Comparison of ENCODE assay signal across 22 cellular contexts in genomic region chr4:87128006-87128705, GRCh38.
"Had no signal": no experiment of that assay in that cellular context is flagged by ENCODE, and none has a peak within 500 bp of the region (broad histone marks: within the 10 kb centered on the region; RNA-seq: fewer than 3 reads in every experiment).

No MANE protein-coding gene starts in this region.

- H3K27me3 Mint-ChIP-seq: naive thymus-derived CD4-positive, alpha-beta T cell had no signal

- H3K9me3 Mint-ChIP-seq: naive thymus-derived CD4-positive, alpha-beta T cell; stimulated activated effector memory CD8-positive, alpha-beta T cell treated with anti-CD3 and anti-CD28 coated beads, Interleukin-12 subunit alpha, Interleukin-12 subunit beta, amount 100 ng/mL, for 72 hours had no signal

- H3K4me3 Mint-ChIP-seq: endodermal cell; naive thymus-derived CD4-positive, alpha-beta T cell; stimulated activated effector memory CD8-positive, alpha-beta T cell treated with anti-CD3 and anti-CD28 coated beads, Interleukin-12 subunit alpha, Interleukin-12 subunit beta, amount 100 ng/mL, for 72 hours had no signal

- H3K27ac Mint-ChIP-seq: endodermal cell had no signal

- DNase-seq: effector CD4-positive, alpha-beta T cell; endodermal cell; erythroblast; foreskin melanocyte; heart right ventricle; hypothalamus; islet precursor cell; mammary epithelial cell; naive thymus-derived CD4-positive, alpha-beta T cell; psoas muscle; retina; right lobe of liver; stimulated activated CD4-positive, alpha-beta T cell treated with anti-CD3 and anti-CD28 coated beads, Interleukin-4, amount 100 ng/mL, for 1 hour; stimulated activated CD8-positive, alpha-beta memory T cell treated with anti-CD3 and anti-CD28 coated beads, Interleukin-4, amount 100 ng/mL, for 48 hours; stimulated activated naive CD8-positive, alpha-beta T cell treated with anti-CD3 and anti-CD28 coated beads, Interleukin-15, Interleukin-2, amounts not matched to agents 100 U/mL and 50 U/mL, for 24 hours; tibial artery; upper lobe of right lung had no signal

- H3K27me3 ChIP-seq: heart right ventricle, neutrophil, right lobe of liver, suprapubic skin, tibial artery, upper lobe of right lung, vagina had no signal

- H3K4me3 ChIP-seq: heart right ventricle, psoas muscle, right lobe of liver, suprapubic skin, tibial artery, upper lobe of right lung, vagina had no signal

- H3K9me3 ChIP-seq: heart right ventricle, neutrophil, psoas muscle, right lobe of liver, suprapubic skin, tibial artery, upper lobe of right lung, vagina had no signal

- ATAC-seq: left lobe of liver; naive thymus-derived CD4-positive, alpha-beta T cell; psoas muscle; right lobe of liver; stimulated activated effector memory CD8-positive, alpha-beta T cell treated with anti-CD3 and anti-CD28 coated beads, Interleukin-12 subunit alpha, Interleukin-12 subunit beta, amount 100 ng/mL, for 72 hours; stimulated activated naive CD8-positive, alpha-beta T cell treated with anti-CD3 and anti-CD28 coated beads, Interleukin-15, Interleukin-2, amounts not matched to agents 100 U/mL and 50 U/mL, for 24 hours; upper lobe of right lung had no signal

- H3K27ac ChIP-seq: neutrophil, psoas muscle, right lobe of liver, suprapubic skin, tibial artery, upper lobe of right lung, vagina had no signal

- H3K4me1 ChIP-seq: upper lobe of right lung had no signal
